In genomic region chr2:37231251-37232130, GRCh38 we compare ENCODE assay signal across 8 cellular contexts. TPM values are rescaled to one million over a fixed set of nuclear protein-coding genes. Genes with fewer than 3 reads are reported as not detected.
DNase-seq lines count a peak whose midpoint lies in the region; ATAC-seq, FAIRE-seq and TF ChIP-seq lines count a peak whose summit lies in the region.

CEBPZ (minus strand) TSS chr2:37231596; CDS start chr2:37231567, 29 bp downstream.
NDUFAF7 (plus strand) TSS chr2:37231658; CDS start chr2:37231706, 48 bp downstream.

- intact Hi-C loops in left ventricle myocardium superior (cut with micrococcal nuclease) (no loop called here), prostate gland (cut with DNase I) (loop anchor here (5.0 kb wide), 1 partner anchor 74 kb away; the partner anchor contains the start of gene EIF2AK2)

- peak in 1 of 4 experiments; percentile 20 for TF ChIP-seq CTCF in prostate gland (IDR thresholded peaks at IDR 0.05)

- whole genome bisulfite sequencing in prostate gland, result 0% methylated on average over 69 of the region's 73 CpGs
- WGBS in urinary bladder, result under 1% methylated on average over 73 of the region's 73 CpGs

- H3K27me3 ChIP-seq in prostate gland (replicated peaks; ENCODE audit: insufficient read depth), result no peaks in the 10 kb centered on the region

- TF ChIP-seq POLR2A in GM12891 (IDR thresholded peaks at IDR 0.05; ENCODE audit: low read depth, low read length), result peak; percentile 90
- TF ChIP-seq POLR2A in prostate gland (IDR thresholded peaks at IDR 0.05), result peak; percentile 78

- H3K4me1 ChIP-seq in prostate gland (replicated peaks) (no peaks in the 10 kb centered on the region), urinary bladder (ENCODE audit: insufficient read depth) (peaks cover 1% of the 10 kb centered on the region)

- peak; percentile 93 for ATAC-seq in HG02763 (IDR thresholded peaks at IDR 0.05; ENCODE audit: unreplicated experiment)
- ATAC-seq in left ventricle myocardium superior, result peak; percentile 98

- H3K27ac ChIP-seq in prostate gland (peak within 1 kb of the TSS; percentile 87 to 89), urinary bladder (ENCODE audit: low read depth) (peak within 1 kb of the TSS; percentile 96)

- peaks cover 0 to 2% of the 10 kb centered on the region in 2 donors for H3K36me3 ChIP-seq in prostate gland
- H3K36me3 ChIP-seq in urinary bladder (ENCODE audit: insufficient read depth), result no peaks in the 10 kb centered on the region

- DNase-seq in GM12891 (ENCODE audit: insufficient read length, low spot score) (peak; percentile 77), NCI-H1417 (lab: John Stamatoyannopoulos, UW) (peak; percentile 92 to 97 (median 94)), T follicular helper cell (ENCODE audit: low read depth) (peak; percentile 84), amniotic epithelial cell (ENCODE audit: low read depth) (peak; percentile 95), left ventricle myocardium superior (peak; percentile 91), prostate gland (ENCODE audit: low spot score) (peak; percentile 91)

- H3K4me3 ChIP-seq in prostate gland (peak within 1 kb of the TSS; percentile 66 to 67), urinary bladder (ENCODE audit: low read depth, low read length) (peak within 1 kb of the TSS; percentile 78)

- FAIRE-seq in GM12891 (lab: Jason Lieb, UNC), result peak; percentile 96

- H3K9me3 ChIP-seq in prostate gland, result no peaks in the 10 kb centered on the region

TF ChIP-seq in GM12891, 5 proteins besides CTCF, POLR2A, EP300 and RAD21:
- TF ChIP-seq TAF1 (IDR thresholded peaks at IDR 0.05; ENCODE audit: low read depth, low read length) (peak; percentile 78), POLR2AphosphoS5 (IDR thresholded peaks at IDR 0.05; ENCODE audit: low read depth, low read length) (peak; percentile 87), POU2F2 (IDR thresholded peaks at IDR 0.05; ENCODE audit: low read depth, low read length) (no peak)

RNA-seq across cellular contexts. Expression of gene CEBPZ, which starts in this region (rescaled TPM):
- 42.6 TPM for polyA plus RNA-seq in GM12891 (2012; ENCODE audit: low read depth, missing spikeins)
- total RNA-seq in left ventricle myocardium superior, result 28.9 TPM
- total RNA-seq in prostate gland, result 10 to 100 TPM; 27.5 to 35.4 TPM
- 62.7 TPM for total RNA-seq in urinary bladder
- polyA plus RNA-seq in urinary bladder, result 41.1 TPM

RNA-seq across cellular contexts. Expression of gene NDUFAF7, which starts in this region (rescaled TPM):
- polyA plus RNA-seq in GM12891 (2012; ENCODE audit: low read depth, missing spikeins), result 17.9 TPM
- total RNA-seq in left ventricle myocardium superior (27.6 TPM), prostate gland (10 to 100 TPM; 12.8 to 25.7 TPM), urinary bladder (25.2 TPM)
- polyA plus RNA-seq in urinary bladder, result 11.2 TPM

Comparison
In these comparisons a context has a peak if more than half of its experiments do, and no peak if none do; other contexts are left out.
1. Peak in every context shown above with its lines: DNase-seq, ATAC-seq, H3K4me3 ChIP-seq and H3K27ac ChIP-seq.